In the genomic region with DNA sequence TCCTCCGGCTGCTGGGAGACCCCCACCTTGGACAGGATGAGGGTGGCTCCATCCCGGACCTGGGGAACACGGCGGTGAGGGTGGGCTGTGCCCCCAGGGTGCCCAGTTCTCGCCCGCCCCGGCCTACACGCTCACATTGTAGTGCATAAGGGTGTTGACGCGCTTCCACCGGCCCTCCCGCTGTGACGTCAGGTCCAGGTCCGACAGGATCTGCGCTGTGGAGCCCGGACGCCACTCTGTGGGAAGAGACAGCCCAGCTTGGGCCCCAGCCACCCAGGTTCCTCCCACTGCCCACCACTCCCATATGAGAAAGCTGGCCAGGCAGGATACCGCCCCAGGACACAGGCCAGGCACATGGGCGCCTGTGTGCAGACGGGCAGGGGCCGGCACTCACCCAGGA, we compare ENCODE assay signal across 18 cellular contexts. TPM values are rescaled to one million over a fixed set of nuclear protein-coding genes. Genes with fewer than 3 reads are reported as not detected.
A peak's percentile ranks its signal among the peaks of the same experiment; 100 is the strongest.
DNase-seq lines count a peak whose midpoint lies in the region; ATAC-seq, FAIRE-seq and TF ChIP-seq lines count a peak whose summit lies in the region.
"Had no signal": no experiment of that assay in that cellular context is flagged by ENCODE, and none has a peak within 500 bp of the region (broad histone marks: within the 10 kb centered on the region; RNA-seq: fewer than 3 reads in every experiment).

No MANE protein-coding gene starts in this region.

- TF ChIP-seq RAD21 in HCT116 (IDR thresholded peaks at IDR 0.05; ENCODE audit: low read depth) = no peak

- H3K4me3 Mint-ChIP-seq in activated CD4-positive, alpha-beta memory T cell treated with anti-CD3 and anti-CD28 coated beads, Interleukin-2, amount 10 ng/mL, durations not matched to agents 7 days and 5 days = no peak overlapping the region
- H3K4me3 Mint-ChIP-seq: CD4-positive, alpha-beta memory T cell had no signal

- POLR2A ChIA-PET in HCT116 (lab: Charles Lee) = no interaction called here
- POLR2A ChIA-PET in activated CD4-positive, alpha-beta memory T cell treated with anti-CD3 and anti-CD28 coated beads, Interleukin-2, amount 10 ng/mL, durations not matched to agents 7 days and 5 days (lab: Charles Lee) = interaction anchor here (1.6 kb wide), 1 partner anchor 36 kb away, joined by 3 read pairs; no protein-coding TSS in a partner anchor

- H3K4me2 ChIP-seq in HCT116 (ENCODE audit: low read length) (no peak overlapping the region), trophoblast cell (ENCODE audit: low read length) (no peak overlapping the region), osteoblast (ENCODE audit: insufficient read depth, low read length) (no peak overlapping the region)

- H3K36me3 ChIP-seq in HCT116 (ENCODE audit: control insufficient read depth in 1 of 2, insufficient read depth in 2 of 2, low read length in 2 of 2) = peaks cover 29 to 78% of the 10 kb centered on the region in 2 experiments
- peaks cover 0 to 84% of the 10 kb centered on the region in 2 donors for H3K36me3 ChIP-seq in esophagus (ENCODE audit: control insufficient read depth in 2 of 2, insufficient read depth in 2 of 2, low read length in 1 of 2)
- H3K36me3 ChIP-seq in trophoblast cell (ENCODE audit: control insufficient read depth in 1 of 2, insufficient read depth in 2 of 2, low read length in 2 of 2) = peaks cover 83 to 87% of the 10 kb centered on the region in 2 experiments
- H3K36me3 ChIP-seq in osteoblast (ENCODE audit: insufficient read depth, low read length) = peaks cover 82% of the 10 kb centered on the region

- no peak for FAIRE-seq in GM19239 (lab: Jason Lieb, UNC)
- FAIRE-seq: G401.6, GM12892, H1 had no signal

- H3K27me3 ChIP-seq in HCT116 (ENCODE audit: insufficient read depth, low read length) (no peaks in the 10 kb centered on the region), esophagus (ENCODE audit: control insufficient read depth in 1 of 2, insufficient read depth in 2 of 2, low read length in 2 of 2) (no peaks in the 10 kb centered on the region), trophoblast cell (ENCODE audit: insufficient read depth, low read length) (no peaks in the 10 kb centered on the region), osteoblast (ENCODE audit: insufficient read depth, low read length) (no peaks in the 10 kb centered on the region)

- no peak overlapping the region for H2BK12ac ChIP-seq in trophoblast cell (ENCODE audit: low read length)

- no peak overlapping the region for H2BK120ac ChIP-seq in trophoblast cell (ENCODE audit: insufficient read depth, low read length, poor library complexity)

- no TSS peak for BruUV-seq in HCT116 (replicated peaks; lab: Mats Ljungman, UMichigan)

- no peak for TF ChIP-seq POLR2A in HCT116 (IDR thresholded peaks at IDR 0.05; ENCODE audit: borderline replicate concordance, extremely low read depth, insufficient read depth, insufficient read length)

- DNase-seq in HCT116 (ENCODE audit: low read depth, low spot score) (no peak), trophoblast cell (peak; percentile 70 to 73), osteoblast (ENCODE audit: insufficient read length, low spot score, missing footprints) (no peak), GM19239 (ENCODE audit: insufficient read length, low spot score) (no peak)
- DNase-seq in activated CD4-positive, alpha-beta memory T cell treated with anti-CD3 and anti-CD28 coated beads, Interleukin-2, amount 10 ng/mL, durations not matched to agents 7 days and 5 days = no peak
- DNase-seq: 8988T; C1 segment of cervical spinal cord; CD4-positive, alpha-beta memory T cell; COR-L47; DMS153; DND-41; GM23248; H7; HCEC 1CT had no signal

- RAD21 ChIA-PET in HCT116 (lab: Charles Lee; ENCODE audit: low non-redundant PET in 1 of 2, low total read pairs in 2 of 2, uncharacterized antibody in 2 of 2, unreplicated experiment in 2 of 2) = no interaction called here

- no peaks in the 10 kb centered on the region for H3K27me3 Mint-ChIP-seq in activated CD4-positive, alpha-beta memory T cell treated with anti-CD3 and anti-CD28 coated beads, Interleukin-2, amount 10 ng/mL, durations not matched to agents 7 days and 5 days
- H3K27me3 Mint-ChIP-seq: CD4-positive, alpha-beta memory T cell had no signal

- H4K91ac ChIP-seq in trophoblast cell (ENCODE audit: low read depth, low read length) = no peak overlapping the region

- no peaks in the 10 kb centered on the region for H3K4me1 Mint-ChIP-seq in activated CD4-positive, alpha-beta memory T cell treated with anti-CD3 and anti-CD28 coated beads, Interleukin-2, amount 10 ng/mL, durations not matched to agents 7 days and 5 days

- TF ChIP-seq CTCF in HCT116 (IDR thresholded peaks at IDR 0.05 in 2 of 3, conservative IDR thresholded peaks at IDR 0.05 in 1 of 3; ENCODE audit: borderline replicate concordance in 1 of 3, insufficient read depth in 1 of 3, low read depth in 2 of 3, low read length in 2 of 3) (no peak), osteoblast (IDR thresholded peaks at IDR 0.05; ENCODE audit: extremely low read depth, low read depth, low read length) (no peak)

- H2AK5ac ChIP-seq in trophoblast cell (ENCODE audit: low read length) = no peak overlapping the region

- H3K4me3 ChIP-seq in HCT116 (replicated peaks in 1 of 2; ENCODE audit: low read depth in 1 of 2, low read length in 2 of 2) (no peak overlapping the region), esophagus (ENCODE audit: low read depth in 1 of 2, low read length in 2 of 2) (no peak overlapping the region), trophoblast cell (ENCODE audit: low read depth, low read length) (no peak overlapping the region), osteoblast (ENCODE audit: insufficient read depth, low read length) (no peak overlapping the region)
- H3K4me3 ChIP-seq: GM23248 had no signal

- no peak overlapping the region for H3K4ac ChIP-seq in trophoblast cell (ENCODE audit: low read depth, low read length)

- intact Hi-C loops in HCT116 (cut with micrococcal nuclease) = no loop called here

- no peak overlapping the region for H3K14ac ChIP-seq in trophoblast cell (ENCODE audit: low read length)

- H3K9ac ChIP-seq in HCT116 (ENCODE audit: low read length) (no peak overlapping the region), trophoblast cell (ENCODE audit: low read length) (no peak overlapping the region)
- H3K9ac ChIP-seq: GM23248 had no signal

- no peaks in the 10 kb centered on the region for H4K20me1 ChIP-seq in HCT116 (ENCODE audit: insufficient read depth)
- peaks cover 38% of the 10 kb centered on the region for H4K20me1 ChIP-seq in osteoblast (ENCODE audit: insufficient read depth, low read length)

- no peaks in the 10 kb centered on the region for H3K9me3 Mint-ChIP-seq in activated CD4-positive, alpha-beta memory T cell treated with anti-CD3 and anti-CD28 coated beads, Interleukin-2, amount 10 ng/mL, durations not matched to agents 7 days and 5 days
- H3K9me3 Mint-ChIP-seq: CD4-positive, alpha-beta memory T cell had no signal

- H3K23ac ChIP-seq in trophoblast cell (ENCODE audit: low read length) = no peak overlapping the region

- H3K9me3 ChIP-seq in HCT116 (ENCODE audit: control insufficient read depth in 1 of 2, insufficient read depth in 1 of 2, low read depth in 1 of 2, low read length in 2 of 2) (peaks cover 4 to 11% of the 10 kb centered on the region in 2 experiments; a peak in 2 of 4 replicates), esophagus (ENCODE audit: control insufficient read depth in 2 of 2, insufficient read depth in 1 of 2, low read depth in 1 of 2, low read length in 1 of 2) (peaks cover 0 to 11% of the 10 kb centered on the region in 2 donors), trophoblast cell (ENCODE audit: insufficient read depth, low read depth, low read length) (peaks cover 5% of the 10 kb centered on the region), osteoblast (ENCODE audit: low read depth, low read length) (no peaks in the 10 kb centered on the region)

- no peaks in the 10 kb centered on the region for H3K36me3 Mint-ChIP-seq in activated CD4-positive, alpha-beta memory T cell treated with anti-CD3 and anti-CD28 coated beads, Interleukin-2, amount 10 ng/mL, durations not matched to agents 7 days and 5 days (ENCODE audit: low read depth)
- H3K36me3 Mint-ChIP-seq: CD4-positive, alpha-beta memory T cell had no signal

- H3K27ac Mint-ChIP-seq in activated CD4-positive, alpha-beta memory T cell treated with anti-CD3 and anti-CD28 coated beads, Interleukin-2, amount 10 ng/mL, durations not matched to agents 7 days and 5 days = no peak overlapping the region
- H3K27ac Mint-ChIP-seq: CD4-positive, alpha-beta memory T cell had no signal

- peaks cover 15% of the 10 kb centered on the region for H3K79me1 ChIP-seq in trophoblast cell (ENCODE audit: low read length)

- ATAC-seq in HCT116 = no peak

- no peak overlapping the region for H2BK5ac ChIP-seq in trophoblast cell (ENCODE audit: low read depth, low read length, poor library complexity)

- H3K4me1 ChIP-seq in HCT116 (ENCODE audit: control insufficient read depth in 1 of 2, insufficient read depth in 2 of 2, low read length in 2 of 2) = peaks cover 17 to 40% of the 10 kb centered on the region in 2 experiments
- peaks cover 3 to 28% of the 10 kb centered on the region in 2 donors for H3K4me1 ChIP-seq in esophagus (ENCODE audit: control insufficient read depth in 2 of 2, insufficient read depth in 2 of 2, low read length in 1 of 2)
- peaks cover 16 to 26% of the 10 kb centered on the region in 2 experiments for H3K4me1 ChIP-seq in trophoblast cell (ENCODE audit: control insufficient read depth in 1 of 2, insufficient read depth in 2 of 2, low read length in 2 of 2)
- H3K4me1 ChIP-seq in osteoblast (ENCODE audit: insufficient read depth, low read length) = no peaks in the 10 kb centered on the region

- no peak overlapping the region for H4K12ac ChIP-seq in trophoblast cell (ENCODE audit: low read depth, low read length)

- no peaks in the 10 kb centered on the region for H3K9me2 ChIP-seq in HCT116 (ENCODE audit: insufficient read depth)

- WGBS in esophagus, 2 donors = 91 to 92% methylated on average over 19 to 21 of the region's 21 CpGs
- WGBS in trophoblast cell (ENCODE audit: extremely low coverage, insufficient coverage, insufficient read length) = no CpG with 5 or more reads among the region's 21 CpGs

- H3K27ac ChIP-seq in HCT116 (ENCODE audit: low read depth, low read length) (peak overlapping the region; percentile 29; the same call in 1 of the 2 replicates), esophagus (ENCODE audit: low read depth in 2 of 2, low read length in 1 of 2) (peak overlapping the region; percentile 36 to 63), trophoblast cell (ENCODE audit: low read depth, low read length) (no peak overlapping the region), osteoblast (ENCODE audit: low read depth, low read length) (no peak overlapping the region)
- H3K27ac ChIP-seq: GM23248 had no signal

- H4K8ac ChIP-seq in trophoblast cell (ENCODE audit: low read depth, low read length) = no peak overlapping the region

- CTCF ChIA-PET in HCT116 (lab: Charles Lee) = no interaction called here
- CTCF ChIA-PET in activated CD4-positive, alpha-beta memory T cell treated with anti-CD3 and anti-CD28 coated beads, Interleukin-2, amount 10 ng/mL, durations not matched to agents 7 days and 5 days (lab: Charles Lee) = interaction anchor here (1.5 kb wide), 1 partner anchor 219 kb away, joined by 3 read pairs; no protein-coding TSS in a partner anchor

- H2AFZ ChIP-seq in HCT116 (ENCODE audit: low read depth, low read length, poor library complexity, severe bottlenecking) = no peak overlapping the region
- no peak overlapping the region for H2AFZ ChIP-seq in trophoblast cell (ENCODE audit: insufficient read depth, low read length, poor library complexity)
- no peak overlapping the region for H2AFZ ChIP-seq in osteoblast (ENCODE audit: low read length)
- H2AFZ ChIP-seq: GM23248 had no signal

- H3K18ac ChIP-seq in trophoblast cell (ENCODE audit: low read length) = no peak overlapping the region

- H3K79me2 ChIP-seq in HCT116 (ENCODE audit: insufficient read depth, low read length) (peaks cover 14% of the 10 kb centered on the region; the same call in 1 of the 2 replicates), trophoblast cell (ENCODE audit: control insufficient read depth, insufficient read depth, low read length, poor library complexity) (peaks cover 10% of the 10 kb centered on the region), osteoblast (ENCODE audit: insufficient read depth, low read length) (peaks cover 21% of the 10 kb centered on the region)

RNA-seq across cellular contexts. Expression of a gene that starts 8.3 kb away (rescaled TPM):
- total RNA-seq in HCT116 (2021; ENCODE audit: unreplicated experiment) = 19.3 TPM
- polyA plus RNA-seq in HCT116 (2012) = 15.7 and 17.2 TPM in 2 replicates
- 1 to 10 TPM; 5.4 to 6.1 TPM for polyA plus RNA-seq in esophagus
- polyA plus RNA-seq in trophoblast cell (2013) = 0.15 and 0.29 TPM in 2 replicates
- 10 to 100 TPM; 13.4 to 14.2 TPM for total RNA-seq in activated CD4-positive, alpha-beta memory T cell treated with anti-CD3 and anti-CD28 coated beads, Interleukin-2, amount 10 ng/mL, durations not matched to agents 7 days and 5 days
- total RNA-seq in osteoblast = 2.9 and 6.2 TPM in 2 replicates

RNA-seq across cellular contexts. Expression of a gene that starts 17.0 kb away (rescaled TPM):
- total RNA-seq in HCT116 (2021; ENCODE audit: unreplicated experiment) (86.7 TPM), osteoblast (24.8 and 34.0 TPM in 2 replicates)
- polyA plus RNA-seq in HCT116 (2012) = 61.5 and 61.8 TPM in 2 replicates
- polyA plus RNA-seq in esophagus = 1 to 10 TPM; 3.0 to 3.4 TPM
- 2.5 and 2.7 TPM in 2 replicates for polyA plus RNA-seq in trophoblast cell (2013)
- 1 to 10 TPM; 4.8 to 5.8 TPM for total RNA-seq in activated CD4-positive, alpha-beta memory T cell treated with anti-CD3 and anti-CD28 coated beads, Interleukin-2, amount 10 ng/mL, durations not matched to agents 7 days and 5 days

RNA-seq across cellular contexts. Expression of a gene that starts 27.4 kb away (rescaled TPM):
- total RNA-seq in HCT116 (2021; ENCODE audit: unreplicated experiment) (67.5 TPM), osteoblast (19.2 and 20.6 TPM in 2 replicates)
- 45.5 and 52.0 TPM in 2 replicates for polyA plus RNA-seq in HCT116 (2012)
- polyA plus RNA-seq in esophagus = 10 to 100 TPM; 22.0 to 42.4 TPM
- 16.1 TPM in 2 replicates for polyA plus RNA-seq in trophoblast cell (2013)
- total RNA-seq in activated CD4-positive, alpha-beta memory T cell treated with anti-CD3 and anti-CD28 coated beads, Interleukin-2, amount 10 ng/mL, durations not matched to agents 7 days and 5 days = 10 to 100 TPM; 83.7 to 90.0 TPM

RNA-seq across cellular contexts. Expression of a gene that starts 29.0 kb away (rescaled TPM):
- total RNA-seq in HCT116 (2021; ENCODE audit: unreplicated experiment) (236 TPM), osteoblast (166 and 209 TPM in 2 replicates)
- polyA plus RNA-seq in HCT116 (2012) = 192 and 208 TPM in 2 replicates
- polyA plus RNA-seq in esophagus = 100 to 1,000 TPM; 107 to 186 TPM
- polyA plus RNA-seq in trophoblast cell (2013) = 61.9 and 66.1 TPM in 2 replicates
- total RNA-seq in activated CD4-positive, alpha-beta memory T cell treated with anti-CD3 and anti-CD28 coated beads, Interleukin-2, amount 10 ng/mL, durations not matched to agents 7 days and 5 days = 10 to 100 TPM; 21.5 to 23.5 TPM

RNA-seq across cellular contexts. Expression of a gene that starts 33.6 kb away (rescaled TPM):
- total RNA-seq in HCT116 (2021; ENCODE audit: unreplicated experiment) (38.6 TPM), osteoblast (26.5 and 28.2 TPM in 2 replicates)
- 27.0 and 29.9 TPM in 2 replicates for polyA plus RNA-seq in HCT116 (2012)
- 10 to 100 TPM; 19.3 to 37.9 TPM for polyA plus RNA-seq in esophagus
- polyA plus RNA-seq in trophoblast cell (2013) = 9.8 and 10.1 TPM in 2 replicates
- 10 to 100 TPM; 50.6 to 53.9 TPM for total RNA-seq in activated CD4-positive, alpha-beta memory T cell treated with anti-CD3 and anti-CD28 coated beads, Interleukin-2, amount 10 ng/mL, durations not matched to agents 7 days and 5 days

Comparison
In these comparisons a context has a peak if more than half of its experiments do, and no peak if none do; other contexts are left out.
1. DNase-seq: peak in trophoblast cell (2 of 2); none in HCT116 (single experiment), activated CD4-positive, alpha-beta memory T cell treated with anti-CD3 and anti-CD28 coated beads, Interleukin-2, amount 10 ng/mL, durations not matched to agents 7 days and 5 days (single experiment), osteoblast (single experiment) and GM19239 (single experiment).
2. H3K27ac ChIP-seq: peak in HCT116 (single experiment) and esophagus (2 of 2); none in trophoblast cell (single experiment) and osteoblast (single experiment).